Comparison of ENCODE assay signal across 11 cellular contexts in the genomic region with DNA sequence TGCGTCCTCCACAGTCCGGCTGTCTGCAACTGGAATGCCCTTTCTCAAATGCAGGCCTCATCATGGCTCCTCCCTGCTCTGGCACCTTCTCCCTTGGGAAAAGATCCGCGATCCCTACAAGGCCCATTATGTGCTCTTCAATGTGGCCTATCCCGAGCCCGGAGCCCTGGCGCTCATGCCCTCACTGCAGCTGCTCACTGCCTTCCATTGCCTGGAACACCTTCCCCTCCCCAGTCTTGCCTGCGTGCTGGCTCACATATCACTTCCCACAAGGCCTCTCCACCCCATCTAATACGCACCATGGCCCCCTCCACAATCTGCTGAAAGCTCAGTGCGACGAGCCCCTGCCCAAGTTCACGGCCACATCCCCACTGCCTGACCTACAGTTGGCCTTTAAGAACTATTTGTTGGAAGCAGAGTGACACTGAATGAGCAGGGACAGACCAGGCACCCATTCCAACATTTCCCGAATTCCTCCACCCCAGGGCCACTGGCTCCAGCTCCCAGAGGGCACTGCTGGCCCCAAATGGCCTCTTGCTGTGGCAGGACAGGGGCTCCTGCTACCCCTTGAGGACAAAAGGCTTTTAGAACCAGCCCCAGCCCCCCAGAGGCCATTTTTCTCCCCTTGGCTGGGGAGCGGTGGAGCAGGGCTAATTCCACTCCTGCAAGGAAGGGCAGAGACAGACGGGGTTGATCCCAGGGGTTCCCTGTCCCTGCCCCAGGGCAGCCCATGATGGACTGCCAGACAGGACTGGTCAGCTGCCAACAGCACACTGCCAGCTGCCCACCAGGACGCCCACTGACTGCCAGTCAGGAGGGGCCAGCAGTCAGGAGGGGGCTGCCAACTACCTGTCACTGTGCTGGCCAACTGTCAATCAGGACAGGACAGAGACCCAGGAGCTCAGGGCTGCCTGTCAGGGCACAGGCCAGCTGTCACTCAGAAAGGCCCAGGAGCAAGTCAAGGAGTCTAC.
A peak's percentile ranks its signal among the peaks of the same experiment; 100 is the strongest.
DNase-seq lines count a peak whose midpoint lies in the region; ATAC-seq, FAIRE-seq and TF ChIP-seq lines count a peak whose summit lies in the region.
"Had no signal": no experiment of that assay in that cellular context is flagged by ENCODE, and none has a peak within 500 bp of the region (broad histone marks: within the 10 kb centered on the region; RNA-seq: fewer than 3 reads in every experiment).

No MANE protein-coding gene starts in this region.

- H3K36me3 ChIP-seq in H7 (replicated peaks; ENCODE audit: control insufficient read depth, insufficient read depth, low read length) (no peaks in the 10 kb centered on the region), K562 (ENCODE audit: control insufficient read depth, insufficient read depth, low read length) (no peaks in the 10 kb centered on the region), left lung (no peaks in the 10 kb centered on the region), gastrocnemius medialis (no peaks in the 10 kb centered on the region), testis (ENCODE audit: low read depth, missing control alignments) (no peaks in the 10 kb centered on the region)

- H4K20me1 ChIP-seq in K562 (replicated peaks; ENCODE audit: control insufficient read depth, insufficient read depth, low read length): no peaks in the 10 kb centered on the region

- H3K4me1 ChIP-seq in K562 (replicated peaks in 1 of 2; ENCODE audit: control insufficient read depth in 2 of 2, insufficient read depth in 2 of 2, low read length in 2 of 2): peaks cover 24 to 66% of the 10 kb centered on the region in 2 experiments
- peaks cover 11 to 16% of the 10 kb centered on the region in 2 donors for H3K4me1 ChIP-seq in left lung
- peaks cover 47 to 60% of the 10 kb centered on the region in 2 donors for H3K4me1 ChIP-seq in gastrocnemius medialis
- peaks cover 38% of the 10 kb centered on the region for H3K4me1 ChIP-seq in testis

- TSS peak; percentile 41 for BruUV-seq in K562 (replicated peaks; lab: Mats Ljungman, UMichigan)

- FAIRE-seq in K562 (lab: Jason Lieb, UNC): no peak

- CTCF ChIA-PET in K562 (lab: Yijun Ruan, JAX; ENCODE audit: low intra/inter-chr PET ratio): no interaction called here

- peak overlapping the region; percentile 5; the same call in 2 of the 3 replicates for H3K27ac ChIP-seq in K562 (ENCODE audit: extremely low read depth, low read depth, low read length)
- no peak overlapping the region for H3K27ac ChIP-seq in left lung
- H3K27ac ChIP-seq in gastrocnemius medialis: peak overlapping the region; percentile 84 to 92 (median 90)
- H3K27ac ChIP-seq in testis: no peak overlapping the region

- peak overlapping the region; percentile 53 for H2AFZ ChIP-seq in K562 (ENCODE audit: low read depth, low read length)

- intact Hi-C loops in K562 (cut with micrococcal nuclease): no loop called here
- intact Hi-C loops in left lung (cut with DNase I): no loop called here
- intact Hi-C loops in gastrocnemius medialis (cut with DNase I; ENCODE audit: low total_unique reads): no loop called here
- intact Hi-C loops in testis (cut with DNase I; ENCODE audit: low total_unique reads): no loop called here

- no peak overlapping the region for H3K4me3 ChIP-seq in H7 (ENCODE audit: insufficient read depth, low read depth, low read length)
- no peak overlapping the region for H3K4me3 ChIP-seq in K562
- no peak overlapping the region for H3K4me3 ChIP-seq in left lung
- no peak overlapping the region for H3K4me3 ChIP-seq in gastrocnemius medialis
- no peak overlapping the region for H3K4me3 ChIP-seq in testis

- peak overlapping the region in 1 of 2 experiments; percentile 79; a peak in 2 of 4 replicates for H3K9ac ChIP-seq in K562 (ENCODE audit: insufficient read depth in 1 of 2, low read depth in 2 of 2, low read length in 2 of 2)

- H3K4me2 ChIP-seq in K562 (ENCODE audit: insufficient read depth, low read length): no peak overlapping the region

- TF ChIP-seq POLR2A in K562 (conservative IDR thresholded peaks at IDR 0.05) (no peak), gastrocnemius medialis (IDR thresholded peaks at IDR 0.05) (no peak), testis (IDR thresholded peaks at IDR 0.05) (no peak)

- no peak for TF ChIP-seq RAD21 in K562 (CRISPR knock-in tag; conservative IDR thresholded peaks at IDR 0.05 in 1 of 2, IDR thresholded peaks at IDR 0.05 in 1 of 2)

- DNase-seq in H7 (peak; percentile 69), K562 (ENCODE audit: extremely low read depth in 1 of 4, low spot score in 3 of 4) (peak in 1 of 4 experiments; percentile 25), left lung (peak; percentile 29 to 51), gastrocnemius medialis (peak in 1 of 2 donors; percentile 58), testis (no peak), DMS114 treated with DMSO at 0.1 percent for 48 hours (lab: John Stamatoyannopoulos, UW; ENCODE audit: unreplicated experiment) (no peak), AG08396 (ENCODE audit: low spot score) (no peak)
- DNase-seq: activated CD4-positive, alpha-beta T cell treated with anti-CD3 and anti-CD28 coated beads, Interleukin-2, amount 50 U/mL, for 4 hours; activated naive CD4-positive, alpha-beta T cell treated with anti-CD3 and anti-CD28 coated beads for 36 hours; T-helper 1 cell had no signal

- H3K9me3 ChIP-seq in K562 (replicated peaks; ENCODE audit: control insufficient read depth, insufficient read depth, low read depth, low read length) (no peaks in the 10 kb centered on the region), left lung (no peaks in the 10 kb centered on the region), gastrocnemius medialis (no peaks in the 10 kb centered on the region), testis (no peaks in the 10 kb centered on the region)

- no peaks in the 10 kb centered on the region for H3K9me1 ChIP-seq in K562 (ENCODE audit: control insufficient read depth, insufficient read depth, low read length)

- H3K27me3 ChIP-seq in H7 (ENCODE audit: control insufficient read depth, insufficient read depth, low read length) (no peaks in the 10 kb centered on the region), K562 (ENCODE audit: control insufficient read depth in 2 of 2, insufficient read depth in 2 of 2, low read length in 2 of 2) (no peaks in the 10 kb centered on the region), left lung (no peaks in the 10 kb centered on the region), gastrocnemius medialis (no peaks in the 10 kb centered on the region), testis (no peaks in the 10 kb centered on the region)

- ATAC-seq in K562: no peak
- ATAC-seq in left lung: no peak
- peak in 1 of 2 donors; percentile 5 for ATAC-seq in gastrocnemius medialis
- ATAC-seq in HG02763 (IDR thresholded peaks at IDR 0.05; ENCODE audit: unreplicated experiment): no peak

- TF ChIP-seq EP300 in K562 (IDR thresholded peaks at IDR 0.05; ENCODE audit: low read length): no peak

- TF ChIP-seq CTCF in K562 (IDR thresholded peaks at IDR 0.05 in 2 of 3, conservative IDR thresholded peaks at IDR 0.05 in 1 of 3; ENCODE audit: insufficient read depth in 2 of 3, low read depth in 1 of 3, low read length in 3 of 3): no peak
- TF ChIP-seq CTCF in left lung (IDR thresholded peaks at IDR 0.05): no peak
- TF ChIP-seq CTCF in gastrocnemius medialis (IDR thresholded peaks at IDR 0.05 in 4 of 5, conservative IDR thresholded peaks at IDR 0.05 in 1 of 5): no peak
- TF ChIP-seq CTCF in testis (IDR thresholded peaks at IDR 0.05): no peak

- no peaks in the 10 kb centered on the region for H3K79me2 ChIP-seq in K562 (ENCODE audit: control insufficient read depth, insufficient read depth, low read length)

- in situ Hi-C loops in K562 (cut with MboI): no loop called here
- in situ Hi-C loops in gastrocnemius medialis (cut with MboI; ENCODE audit: low sequenced_read_pairs in 4 of 4): no loop called here

- POLR2A ChIA-PET in K562 (lab: Yijun Ruan, JAX): interaction anchor here (0.8 to 1.4 kb wide), 2 partner anchors 16 to 34 kb away, joined by 3 to 4 read pairs; no protein-coding TSS in a partner anchor

- WGBS in K562 (ENCODE audit: insufficient coverage, low coverage, missing lambda C conversion rate): 71% methylated on average over 15 of the region's 16 CpGs
- 62 to 77% methylated on average over 9 to 16 of the region's 16 CpGs for WGBS in testis, 2 donors

TF ChIP-seq in K562, 482 proteins besides CTCF, POLR2A, EP300 and RAD21:
- TF ChIP-seq ESRRA (IDR thresholded peaks at IDR 0.05; ENCODE audit: borderline replicate concordance, low read depth): 0 out of 2 replicates have a peak, but pooled peaks have one; percentile 6
- TF ChIP-seq MEIS2 (IDR thresholded peaks at IDR 0.05; ENCODE audit: partially characterized antibody): peak; percentile 11
- TF ChIP-seq, protein P1, sequence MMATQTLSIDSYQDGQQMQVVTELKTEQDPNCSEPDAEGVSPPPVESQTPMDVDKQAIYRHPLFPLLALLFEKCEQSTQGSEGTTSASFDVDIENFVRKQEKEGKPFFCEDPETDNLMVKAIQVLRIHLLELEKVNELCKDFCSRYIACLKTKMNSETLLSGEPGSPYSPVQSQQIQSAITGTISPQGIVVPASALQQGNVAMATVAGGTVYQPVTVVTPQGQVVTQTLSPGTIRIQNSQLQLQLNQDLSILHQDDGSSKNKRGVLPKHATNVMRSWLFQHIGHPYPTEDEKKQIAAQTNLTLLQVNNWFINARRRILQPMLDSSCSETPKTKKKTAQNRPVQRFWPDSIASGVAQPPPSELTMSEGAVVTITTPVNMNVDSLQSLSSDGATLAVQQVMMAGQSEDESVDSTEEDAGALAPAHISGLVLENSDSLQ (IDR thresholded peaks at IDR 0.05): peak; percentile 86
- no peak for TF ChIP-seq TGIF2 (CRISPR knock-in tag; IDR thresholded peaks at IDR 0.05)

Comparison
In these comparisons a context has a peak if more than half of its experiments do, and no peak if none do; other contexts are left out.
1. DNase-seq: peak in H7 (single experiment) and left lung (2 of 2); none in testis (single experiment), DMS114 treated with DMSO at 0.1 percent for 48 hours (single experiment) and AG08396 (single experiment).
2. H3K27ac ChIP-seq: peak in K562 (single experiment) and gastrocnemius medialis (4 of 4); none in left lung (0 of 2) and testis (0 of 2).